ENCODE assay signal across 9 cellular contexts in the genomic region with DNA sequence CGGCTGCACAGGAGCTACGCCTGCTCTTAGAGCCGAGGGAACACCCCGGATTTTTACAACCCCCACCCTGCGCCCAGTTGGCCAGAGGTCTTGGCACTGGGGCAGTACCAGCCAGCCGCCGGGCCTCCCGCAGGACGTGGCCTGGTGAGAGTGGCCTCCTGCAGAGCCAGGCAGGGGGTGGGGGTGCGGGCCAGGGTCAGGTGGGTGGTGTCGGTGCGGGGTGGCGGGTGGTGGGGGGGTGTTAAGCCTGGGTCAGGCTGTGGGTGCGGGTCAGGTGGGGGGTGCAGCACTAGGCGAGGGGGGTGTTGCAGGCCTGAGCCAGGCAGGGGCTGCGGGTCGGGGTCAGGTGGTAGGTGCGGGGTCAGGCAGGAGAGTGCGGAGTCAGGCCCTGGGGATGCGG. TPM values are rescaled to one million over a fixed set of nuclear protein-coding genes. Genes with fewer than 3 reads are reported as not detected.
DNase-seq lines count a peak whose midpoint lies in the region; ATAC-seq and TF ChIP-seq lines count a peak whose summit lies in the region.
"Had no signal": no experiment of that assay in that cellular context is flagged by ENCODE, and none has a peak within 500 bp of the region (broad histone marks: within the 10 kb centered on the region; RNA-seq: fewer than 3 reads in every experiment).

No MANE protein-coding gene starts in this region.

- DNase-seq in A673 (ENCODE audit: low spot score) (no peak), EL (no peak), NCI-H146 treated with DMSO at 0.1 percent for 48 hours (lab: John Stamatoyannopoulos, UW; ENCODE audit: unreplicated experiment) (no peak)
- no peak for DNase-seq in Jurkat, Clone E6-1 (ENCODE audit: low read depth, low spot score)
- no peak for DNase-seq in naive thymus-derived CD4-positive, alpha-beta T cell

- H3K36me3 Mint-ChIP-seq in naive thymus-derived CD4-positive, alpha-beta T cell, result peaks cover 0 to 12% (median 0%) of the 10 kb centered on the region in 5 donors

- peaks cover 0 to 21% (median 12%) of the 10 kb centered on the region in 7 donors for H3K4me1 Mint-ChIP-seq in naive thymus-derived CD4-positive, alpha-beta T cell

- H3K4me3 Mint-ChIP-seq in naive thymus-derived CD4-positive, alpha-beta T cell, result peak overlapping the region in 9 of 10 donors; percentile 29 to 85 (median 78)

- no peak overlapping the region for H3K27ac ChIP-seq in A673 (ENCODE audit: low read depth, low read length, poor library complexity, severe bottlenecking)
- H3K27ac ChIP-seq in ectodermal cell (ENCODE audit: insufficient read depth, low read depth, low read length, poor library complexity, severe bottlenecking), result no peak overlapping the region
- H3K27ac ChIP-seq in naive thymus-derived CD4-positive, alpha-beta T cell (ENCODE audit: low read depth, low read length), result no peak overlapping the region

- H3K36me3 ChIP-seq in A673 (ENCODE audit: insufficient read depth, low read length, poor library complexity, severe bottlenecking) (peaks cover 21% of the 10 kb centered on the region), ectodermal cell (ENCODE audit: control insufficient read depth, insufficient read depth, low read length) (peaks cover 28% of the 10 kb centered on the region)
- peaks cover 0 to 33% (median 0%) of the 10 kb centered on the region in 3 experiments for H3K36me3 ChIP-seq in naive thymus-derived CD4-positive, alpha-beta T cell (ENCODE audit: control insufficient read depth in 2 of 3, insufficient read depth in 3 of 3, low read length in 3 of 3)

- intact Hi-C loops in A673 (cut with micrococcal nuclease; ENCODE audit: unreplicated experiment), result no loop called here
- intact Hi-C loops in naive thymus-derived CD4-positive, alpha-beta T cell (cut with micrococcal nuclease), result loop anchor here (5.0 to 10.0 kb wide), 2 partner anchors 110 to 838 kb away; partner anchors contain the start of gene INPP5A (in 1 of the 2)

- H3K4me3 ChIP-seq in A673 (ENCODE audit: low read depth, low read length, poor library complexity, severe bottlenecking), result peak overlapping the region; percentile 77
- H3K4me3 ChIP-seq in Jurkat, Clone E6-1 (ENCODE audit: low read length), result peak overlapping the region; percentile 68
- H3K4me3 ChIP-seq in ectodermal cell (ENCODE audit: insufficient read depth, low read depth, low read length), result peak overlapping the region; percentile 73
- no peak overlapping the region for H3K4me3 ChIP-seq in naive thymus-derived CD4-positive, alpha-beta T cell (ENCODE audit: low read length)

- CTCF ChIA-PET in A673 (lab: Charles Lee), result no interaction called here
- CTCF ChIA-PET in naive thymus-derived CD4-positive, alpha-beta T cell (lab: Charles Lee), result no interaction called here

- no peak for TF ChIP-seq CTCF in A673 (conservative IDR thresholded peaks at IDR 0.05; ENCODE audit: low read depth, low read length)

- no TSS peak for BruUV-seq in A673 (replicated peaks; lab: Mats Ljungman, UMichigan)

- H3K9me3 ChIP-seq in A673 (ENCODE audit: low read depth, low read length, poor library complexity, severe bottlenecking), result no peaks in the 10 kb centered on the region
- no peaks in the 10 kb centered on the region for H3K9me3 ChIP-seq in ectodermal cell (ENCODE audit: control insufficient read depth, low read length)
- H3K9me3 ChIP-seq in naive thymus-derived CD4-positive, alpha-beta T cell (ENCODE audit: control insufficient read depth in 2 of 3, low read length in 3 of 3), result no peaks in the 10 kb centered on the region

- no peaks in the 10 kb centered on the region for H3K27me3 ChIP-seq in A673 (replicated peaks; ENCODE audit: insufficient read depth, low read depth, low read length, poor library complexity)
- peaks cover 36% of the 10 kb centered on the region for H3K27me3 ChIP-seq in ectodermal cell (ENCODE audit: control insufficient read depth, insufficient read depth, low read length, poor library complexity, severe bottlenecking)
- H3K27me3 ChIP-seq in naive thymus-derived CD4-positive, alpha-beta T cell (ENCODE audit: control insufficient read depth in 2 of 2, insufficient read depth in 2 of 2, low read length in 2 of 2), result no peaks in the 10 kb centered on the region

- POLR2A ChIA-PET in A673 (lab: Charles Lee; ENCODE audit: low non-redundant PET), result no interaction called here
- POLR2A ChIA-PET in naive thymus-derived CD4-positive, alpha-beta T cell (lab: Charles Lee), result interaction anchor here (2.5 kb wide), 1 partner anchor 18 kb away, joined by 18 read pairs; no protein-coding TSS in a partner anchor

- ATAC-seq in naive thymus-derived CD4-positive, alpha-beta T cell, result no peak
- ATAC-seq in GM21825 (IDR thresholded peaks at IDR 0.05; ENCODE audit: unreplicated experiment) (no peak), HG03439 (IDR thresholded peaks at IDR 0.05; ENCODE audit: unreplicated experiment) (no peak)

- H3K9me3 Mint-ChIP-seq in naive thymus-derived CD4-positive, alpha-beta T cell, result peaks cover 0 to 1% (median 0%) of the 10 kb centered on the region in 11 donors

- H3K4me1 ChIP-seq in A673 (ENCODE audit: insufficient read depth, low read length, poor library complexity, severe bottlenecking) (no peaks in the 10 kb centered on the region), ectodermal cell (ENCODE audit: control insufficient read depth, insufficient read depth, low read length) (peaks cover 5% of the 10 kb centered on the region)
- no peaks in the 10 kb centered on the region for H3K4me1 ChIP-seq in naive thymus-derived CD4-positive, alpha-beta T cell (ENCODE audit: control insufficient read depth in 2 of 2, insufficient read depth in 2 of 2, low read length in 2 of 2)

- H3K27ac Mint-ChIP-seq in naive thymus-derived CD4-positive, alpha-beta T cell, result no peak overlapping the region

- WGBS in ectodermal cell, 2 experiments, result 55 to 57% methylated on average over 17 to 20 of the region's 20 CpGs

- H3K27me3 Mint-ChIP-seq in naive thymus-derived CD4-positive, alpha-beta T cell, result peaks cover 0 to 14% (median 0%) of the 10 kb centered on the region in 5 donors

RNA-seq across cellular contexts. Expression of gene ECHS1, which starts 0.6 kb away (rescaled TPM):
- 96.3 and 101 TPM in 2 replicates for total RNA-seq in A673 (2021)
- polyA plus RNA-seq in Jurkat, Clone E6-1 (2012; ENCODE audit: insufficient read depth, insufficient read length), result 63.3 TPM
- 111 TPM for polyA plus RNA-seq in ectodermal cell (2013, experiment 1 of 4)
- polyA plus RNA-seq in ectodermal cell (2013, experiment 2 of 4), result 119 TPM
- 96.3 TPM for polyA plus RNA-seq in ectodermal cell (2013, experiment 3 of 4)
- 103 TPM for polyA plus RNA-seq in ectodermal cell (2013, experiment 4 of 4)
- total RNA-seq in naive thymus-derived CD4-positive, alpha-beta T cell, result 10 to 100 TPM; 17.5 to 39.8 (median 28.9) TPM
- 100 to 1,000 TPM in 1 of 2 donors, 10 to 100 TPM in 1; 81.9 to 104 TPM for polyA plus RNA-seq in naive thymus-derived CD4-positive, alpha-beta T cell

RNA-seq across cellular contexts. Expression of gene PAOX, which starts 6.6 kb away (rescaled TPM):
- 0.92 and 2.1 TPM in 2 replicates for total RNA-seq in A673 (2021)
- not detected for polyA plus RNA-seq in Jurkat, Clone E6-1 (2012; ENCODE audit: insufficient read depth, insufficient read length)
- polyA plus RNA-seq in ectodermal cell (2013, experiment 1 of 4), result 7.3 TPM
- 5.7 TPM for polyA plus RNA-seq in ectodermal cell (2013, experiment 2 of 4)
- 5.8 TPM for polyA plus RNA-seq in ectodermal cell (2013, experiment 3 of 4)
- polyA plus RNA-seq in ectodermal cell (2013, experiment 4 of 4), result 7.4 TPM
- total RNA-seq in naive thymus-derived CD4-positive, alpha-beta T cell, result 1 to 10 TPM; 1.6 to 9.8 (median 7.7) TPM
- polyA plus RNA-seq in naive thymus-derived CD4-positive, alpha-beta T cell, result 1 to 10 TPM; 6.1 to 8.7 TPM

RNA-seq across cellular contexts. Expression of gene FUOM, which starts 14.7 kb away (rescaled TPM):
- total RNA-seq in A673 (2021), result 16.0 and 22.3 TPM in 2 replicates
- 23.8 TPM for polyA plus RNA-seq in Jurkat, Clone E6-1 (2012; ENCODE audit: insufficient read depth, insufficient read length)
- polyA plus RNA-seq in ectodermal cell (2013, experiment 1 of 4), result 13.3 TPM
- 16.7 TPM for polyA plus RNA-seq in ectodermal cell (2013, experiment 2 of 4)
- 11.7 TPM for polyA plus RNA-seq in ectodermal cell (2013, experiment 3 of 4)
- 11.8 TPM for polyA plus RNA-seq in ectodermal cell (2013, experiment 4 of 4)
- total RNA-seq in naive thymus-derived CD4-positive, alpha-beta T cell, result 10 to 100 TPM; 11.2 to 24.6 (median 16.9) TPM
- polyA plus RNA-seq in naive thymus-derived CD4-positive, alpha-beta T cell, result 10 to 100 TPM; 21.9 to 22.9 TPM

RNA-seq across cellular contexts. Expression of gene MTG1, which starts 21.4 kb away (rescaled TPM):
- 79.0 and 83.3 TPM in 2 replicates for total RNA-seq in A673 (2021)
- 62.4 TPM for polyA plus RNA-seq in Jurkat, Clone E6-1 (2012; ENCODE audit: insufficient read depth, insufficient read length)
- 63.2 TPM for polyA plus RNA-seq in ectodermal cell (2013, experiment 1 of 4)
- 56.9 TPM for polyA plus RNA-seq in ectodermal cell (2013, experiment 2 of 4)
- polyA plus RNA-seq in ectodermal cell (2013, experiment 3 of 4), result 35.0 TPM
- 40.0 TPM for polyA plus RNA-seq in ectodermal cell (2013, experiment 4 of 4)
- total RNA-seq in naive thymus-derived CD4-positive, alpha-beta T cell, result 10 to 100 TPM; 51.0 to 67.1 (median 57.2) TPM
- polyA plus RNA-seq in naive thymus-derived CD4-positive, alpha-beta T cell, result 10 to 100 TPM; 25.6 to 40.7 TPM

RNA-seq across cellular contexts. Expression of gene PRAP1, which starts 25.3 kb away (rescaled TPM):
- total RNA-seq in A673 (2021), result not detected in 2 replicates
- polyA plus RNA-seq in Jurkat, Clone E6-1 (2012; ENCODE audit: insufficient read depth, insufficient read length), result not detected
- not detected for polyA plus RNA-seq in ectodermal cell (2013, experiment 1 of 4)
- polyA plus RNA-seq in ectodermal cell (2013, experiment 2 of 4), result 0.39 TPM
- polyA plus RNA-seq in ectodermal cell (2013, experiment 3 of 4), result not detected
- 0.32 TPM for polyA plus RNA-seq in ectodermal cell (2013, experiment 4 of 4)
- not detected for total RNA-seq in naive thymus-derived CD4-positive, alpha-beta T cell
- polyA plus RNA-seq in naive thymus-derived CD4-positive, alpha-beta T cell, result not detected
- total RNA-seq: T-helper 2 cell treated with Interferon-gamma antibody and Interleukin-4, amounts not matched to agents 100 ng/mL and 5 ng/mL, for 36 hours had no signal
